22 cellular contexts compared by ENCODE assay signal in genomic region chr1:6635910-6636760, GRCh38. TPM values are rescaled to one million over a fixed set of nuclear protein-coding genes. Genes with fewer than 3 reads are reported as not detected.
DNase-seq lines count a peak whose midpoint lies in the region; TF ChIP-seq lines count a peak whose summit lies in the region.
"Had no signal": no experiment of that assay in that cellular context is flagged by ENCODE, and none has a peak within 500 bp of the region (broad histone marks: within the 10 kb centered on the region; RNA-seq: fewer than 3 reads in every experiment).

No MANE protein-coding gene starts in this region.

- H3K27ac Mint-ChIP-seq in HFFc6 = peak overlapping the region; percentile 63
- peak overlapping the region; percentile 48 for H3K27ac Mint-ChIP-seq in nephron progenitor cell
- H3K27ac Mint-ChIP-seq: activated naive CD8-positive, alpha-beta T cell treated with anti-CD3 and anti-CD28 coated beads for 36 hours; dendritic cell treated with granulocyte-macrophage colony-stimulating factor and Interleukin-4, amounts not matched to agents 40 ng/mL and 50 ng/mL, for 4 days; WTC11 had no signal

- H3K27ac ChIP-seq in coronary artery = peak overlapping the region; percentile 77 to 80
- H3K27ac ChIP-seq in neuronal stem cell (replicated peaks; ENCODE audit: low read length) = no peak overlapping the region
- H3K27ac ChIP-seq in hepatocyte = no peak overlapping the region
- H3K27ac ChIP-seq in SK-N-SH (ENCODE audit: low read depth in 2 of 2, low read length in 1 of 2) = no peak overlapping the region

- DNase-seq in AG08395 (ENCODE audit: low spot score) = peak; percentile 10
- no peak for DNase-seq in HFFc6
- DNase-seq in coronary artery (ENCODE audit: low spot score) = no peak
- DNase-seq in nephron progenitor cell = no peak
- DNase-seq in neuronal stem cell (ENCODE audit: low spot score) = no peak
- DNase-seq in hepatocyte (ENCODE audit: low spot score) = no peak
- DNase-seq in NCI-H446 treated with DMSO at 0.1 percent for 48 hours (lab: John Stamatoyannopoulos, UW) = no peak
- DNase-seq in SK-N-SH = no peak
- DNase-seq: activated CD8-positive, alpha-beta T cell treated with anti-CD3 and anti-CD28 coated beads, Interleukin-2, amount 10 ng/mL, durations not matched to agents 7 days and 5 days; activated naive CD8-positive, alpha-beta T cell treated with anti-CD3 and anti-CD28 coated beads for 36 hours; activated T-cell treated with anti-CD3 and anti-CD28 coated beads, Interleukin-2, amount 50 U/mL, for 48 hours; Kasumi-1; left cardiac atrium; NCI-H1105 treated with DMSO at 0.1 percent for 48 hours; NCI-H2171; NCI-H82; stimulated activated CD4-positive, alpha-beta T cell treated with anti-CD3 and anti-CD28 coated beads, Interleukin-4, amount 100 ng/mL, for 24 hours had no signal

- H4K91ac ChIP-seq in neuronal stem cell (ENCODE audit: low read depth, low read length, poor library complexity) = no peak overlapping the region

- peaks cover 6% of the 10 kb centered on the region; the same call in 1 of the 2 replicates for H3K36me3 Mint-ChIP-seq in HFFc6 (ENCODE audit: low read depth)
- H3K36me3 Mint-ChIP-seq in nephron progenitor cell (ENCODE audit: low read depth) = peaks cover 46% of the 10 kb centered on the region

- H3K9me3 Mint-ChIP-seq in HFFc6 (no peaks in the 10 kb centered on the region), nephron progenitor cell (no peaks in the 10 kb centered on the region)
- H3K9me3 Mint-ChIP-seq: activated naive CD8-positive, alpha-beta T cell treated with anti-CD3 and anti-CD28 coated beads for 36 hours; dendritic cell treated with granulocyte-macrophage colony-stimulating factor and Interleukin-4, amounts not matched to agents 40 ng/mL and 50 ng/mL, for 4 days; WTC11 had no signal

- TF ChIP-seq CTCF in HFFc6 (IDR thresholded peaks at IDR 0.05) (no peak; the same call in 1 of the 2 replicates), coronary artery (IDR thresholded peaks at IDR 0.05) (no peak), nephron progenitor cell (IDR thresholded peaks at IDR 0.05) (no peak), hepatocyte (IDR thresholded peaks at IDR 0.05; ENCODE audit: poor library complexity) (no peak), SK-N-SH (IDR thresholded peaks at IDR 0.05) (no peak)

- H3K9me3 ChIP-seq in neuronal stem cell (replicated peaks in 1 of 2; ENCODE audit: control insufficient read depth in 2 of 2, insufficient read depth in 1 of 2, low read depth in 1 of 2, low read length in 2 of 2) = peaks cover 0 to 2% of the 10 kb centered on the region in 2 donors
- H3K9me3 ChIP-seq in hepatocyte (ENCODE audit: low read depth) = no peaks in the 10 kb centered on the region
- H3K9me3 ChIP-seq in SK-N-SH = no peaks in the 10 kb centered on the region
- H3K9me3 ChIP-seq: body of pancreas, gastroesophageal sphincter had no signal

- H3K23ac ChIP-seq in neuronal stem cell (ENCODE audit: low read depth, low read length, poor library complexity) = no peak overlapping the region

- H3K4me3 ChIP-seq in coronary artery (no peak overlapping the region), neuronal stem cell (ENCODE audit: low read length in 2 of 2) (no peak overlapping the region), hepatocyte (no peak overlapping the region), SK-N-SH (ENCODE audit: low read depth in 2 of 2, low read length in 1 of 2) (no peak overlapping the region)
- H3K4me3 ChIP-seq: body of pancreas, gastroesophageal sphincter, smooth muscle cell had no signal

- no peak overlapping the region for H2AK5ac ChIP-seq in neuronal stem cell (ENCODE audit: low read depth, low read length)

- H3K4me3 Mint-ChIP-seq in HFFc6 = no peak overlapping the region
- H3K4me3 Mint-ChIP-seq in nephron progenitor cell = no peak overlapping the region
- H3K4me3 Mint-ChIP-seq: activated CD8-positive, alpha-beta T cell treated with anti-CD3 and anti-CD28 coated beads, Interleukin-2, amount 10 ng/mL, durations not matched to agents 7 days and 5 days; activated naive CD8-positive, alpha-beta T cell treated with anti-CD3 and anti-CD28 coated beads for 36 hours; dendritic cell treated with granulocyte-macrophage colony-stimulating factor and Interleukin-4, amounts not matched to agents 40 ng/mL and 50 ng/mL, for 4 days; WTC11 had no signal

- peaks cover 5% of the 10 kb centered on the region for H3F3A ChIP-seq in SK-N-SH (replicated peaks; ENCODE audit: insufficient read depth)

- no peak overlapping the region for H2BK15ac ChIP-seq in neuronal stem cell (ENCODE audit: low read length)

- H3K36me3 ChIP-seq in neuronal stem cell (replicated peaks in 1 of 2; ENCODE audit: control insufficient read depth in 2 of 2, insufficient read depth in 2 of 2, low read length in 2 of 2) (peaks cover 59 to 94% of the 10 kb centered on the region in 2 donors), hepatocyte (replicated peaks; ENCODE audit: insufficient read depth, low read depth) (no peaks in the 10 kb centered on the region), SK-N-SH (replicated peaks in 1 of 2; ENCODE audit: control insufficient read depth in 1 of 2, insufficient read depth in 2 of 2, low read length in 1 of 2) (peaks cover 6 to 70% of the 10 kb centered on the region in 2 experiments)

- H3K9me2 ChIP-seq in hepatocyte (replicated peaks; ENCODE audit: insufficient read depth) (no peaks in the 10 kb centered on the region), SK-N-SH (no peaks in the 10 kb centered on the region)

- no peak overlapping the region for H2BK12ac ChIP-seq in neuronal stem cell (ENCODE audit: low read length)

- H3K79me2 ChIP-seq in hepatocyte (no peaks in the 10 kb centered on the region), SK-N-SH (ENCODE audit: insufficient read depth) (no peaks in the 10 kb centered on the region)

- H3K4me1 ChIP-seq in neuronal stem cell (ENCODE audit: control insufficient read depth in 2 of 2, insufficient read depth in 1 of 2, low read depth in 1 of 2, low read length in 2 of 2) (no peaks in the 10 kb centered on the region), hepatocyte (ENCODE audit: insufficient read depth) (no peaks in the 10 kb centered on the region), SK-N-SH (ENCODE audit: control insufficient read depth in 1 of 2, insufficient read depth in 2 of 2, low read depth in 1 of 2, low read length in 1 of 2) (no peaks in the 10 kb centered on the region)

- H3K14ac ChIP-seq in neuronal stem cell (ENCODE audit: low read length) = no peak overlapping the region

- no peak overlapping the region for H2BK5ac ChIP-seq in neuronal stem cell (ENCODE audit: low read length)

- H2BK120ac ChIP-seq in neuronal stem cell (ENCODE audit: low read depth, low read length) = no peak overlapping the region

- peaks cover 16% of the 10 kb centered on the region for H3K4me1 Mint-ChIP-seq in HFFc6 (ENCODE audit: low read depth)
- H3K4me1 Mint-ChIP-seq in nephron progenitor cell = no peaks in the 10 kb centered on the region
- H3K4me1 Mint-ChIP-seq: activated naive CD8-positive, alpha-beta T cell treated with anti-CD3 and anti-CD28 coated beads for 36 hours; WTC11 had no signal

- TF ChIP-seq RAD21 in SK-N-SH (IDR thresholded peaks at IDR 0.05; ENCODE audit: low read length) = no peak

- no peak overlapping the region for H3K4ac ChIP-seq in neuronal stem cell (ENCODE audit: low read length)

- POLR2A ChIA-PET in SK-N-SH (lab: Yijun Ruan, JAX) = no interaction called here

- H3K27me3 Mint-ChIP-seq in HFFc6 (ENCODE audit: insufficient read depth) = no peaks in the 10 kb centered on the region; the same call in none of the 2 replicates
- peaks cover 2% of the 10 kb centered on the region for H3K27me3 Mint-ChIP-seq in nephron progenitor cell (ENCODE audit: low read depth, poor library complexity)
- H3K27me3 Mint-ChIP-seq: activated naive CD8-positive, alpha-beta T cell treated with anti-CD3 and anti-CD28 coated beads for 36 hours; dendritic cell treated with granulocyte-macrophage colony-stimulating factor and Interleukin-4, amounts not matched to agents 40 ng/mL and 50 ng/mL, for 4 days had no signal

- CTCF ChIA-PET in SK-N-SH (lab: Yijun Ruan, JAX) = interaction anchor here (0.6 to 1.6 kb wide), 8 partner anchors 8 to 258 kb away, joined by 3 to 12 read pairs (median 3); no protein-coding TSS in a partner anchor

- H3K9ac ChIP-seq in neuronal stem cell (ENCODE audit: low read depth, low read length, poor library complexity) (no peak overlapping the region), SK-N-SH (no peak overlapping the region)

- H3K18ac ChIP-seq in neuronal stem cell (ENCODE audit: low read length) = no peak overlapping the region

- TF ChIP-seq EP300 in SK-N-SH (IDR thresholded peaks at IDR 0.05; ENCODE audit: borderline replicate concordance in 1 of 2, low read depth in 1 of 2, low read length in 1 of 2) = no peak

- no peak overlapping the region for H4K8ac ChIP-seq in neuronal stem cell (ENCODE audit: low read depth, low read length)

- H3K27me3 ChIP-seq in neuronal stem cell (ENCODE audit: control insufficient read depth in 3 of 3, insufficient read depth in 3 of 3, low read depth in 1 of 3, low read length in 3 of 3) (no peaks in the 10 kb centered on the region), hepatocyte (no peaks in the 10 kb centered on the region), SK-N-SH (ENCODE audit: insufficient read depth) (no peaks in the 10 kb centered on the region)
- H3K27me3 ChIP-seq: body of pancreas, gastroesophageal sphincter had no signal

- H3K4me2 ChIP-seq in neuronal stem cell (ENCODE audit: insufficient read depth, low read length, poor library complexity, severe bottlenecking) (no peak overlapping the region), hepatocyte (no peak overlapping the region), SK-N-SH (no peak overlapping the region)
- H3K4me2 ChIP-seq: smooth muscle cell had no signal

- H4K20me1 ChIP-seq in hepatocyte (ENCODE audit: insufficient read depth, poor library complexity, severe bottlenecking) (no peaks in the 10 kb centered on the region), SK-N-SH (ENCODE audit: insufficient read depth) (no peaks in the 10 kb centered on the region)

- WGBS in neuronal stem cell (ENCODE audit: extremely low coverage in 2 of 2, insufficient read length in 2 of 2, insufficient replicate concordance in 1 of 2), 2 donors = no CpG with 5 or more reads among the region's 16 CpGs
- 89% methylated on average over 16 of the region's 16 CpGs for WGBS in hepatocyte (ENCODE audit: low lambda C conversion rate, missing lambda C conversion rate)
- WGBS in SK-N-SH (ENCODE audit: low lambda C conversion rate) = 74% methylated on average over 6 of the region's 16 CpGs

- H3K79me1 ChIP-seq in neuronal stem cell (ENCODE audit: low read depth, low read length) = peaks cover 6% of the 10 kb centered on the region

- H2AFZ ChIP-seq in neuronal stem cell (ENCODE audit: low read length) (no peak overlapping the region), hepatocyte (no peak overlapping the region), SK-N-SH (ENCODE audit: low read depth) (no peak overlapping the region)

RNA-seq across cellular contexts. Expression of gene THAP3, which starts 11.5 kb away (rescaled TPM):
- total RNA-seq in HFFc6 (2021; fragmentation: NEBNext Ultra II Directional; extraction: Animal tissue kit (Norgen Biotek cat#: 25700)) = 10 to 100 TPM; 12.9 to 18.2 (median 16.2) TPM
- polyA plus RNA-seq in neuronal stem cell (2013, experiment 1 of 2) = 25.4 TPM
- 26.7 TPM for polyA plus RNA-seq in neuronal stem cell (2013, experiment 2 of 2)
- total RNA-seq in hepatocyte = 13.0 and 13.2 TPM in 2 replicates
- polyA plus RNA-seq in hepatocyte (18.9 and 26.5 TPM in 2 replicates), SK-N-SH (2012; rRNA removed) (10.0 and 11.1 TPM in 2 replicates)
- polyA plus RNA-seq in SK-N-SH (2012; cell fraction: cytosol; rRNA removed) = 5.4 and 7.7 TPM in 2 replicates
- 25.0 and 36.2 TPM in 2 replicates for polyA plus RNA-seq in SK-N-SH (2012; cell fraction: nucleus; rRNA removed)

RNA-seq across cellular contexts. Expression of gene PHF13, which starts 22.6 kb away (rescaled TPM):
- 10 to 100 TPM; 18.0 to 19.9 (median 19.0) TPM for total RNA-seq in HFFc6 (2021; fragmentation: NEBNext Ultra II Directional; extraction: Animal tissue kit (Norgen Biotek cat#: 25700))
- polyA plus RNA-seq in neuronal stem cell (2013, experiment 1 of 2) = 25.0 TPM
- polyA plus RNA-seq in neuronal stem cell (2013, experiment 2 of 2) = 25.4 TPM
- 10.0 and 11.4 TPM in 2 replicates for total RNA-seq in hepatocyte
- polyA plus RNA-seq in hepatocyte (9.6 and 12.5 TPM in 2 replicates), SK-N-SH (2012; rRNA removed) (6.5 and 8.5 TPM in 2 replicates)
- polyA plus RNA-seq in SK-N-SH (2012; cell fraction: cytosol; rRNA removed) = 6.9 and 8.9 TPM in 2 replicates
- polyA plus RNA-seq in SK-N-SH (2012; cell fraction: nucleus; rRNA removed) = 16.4 and 22.0 TPM in 2 replicates

RNA-seq across cellular contexts. Expression of gene KLHL21, which starts 33.5 kb away (rescaled TPM):
- 10 to 100 TPM; 21.1 to 31.5 (median 22.6) TPM for total RNA-seq in HFFc6 (2021; fragmentation: NEBNext Ultra II Directional; extraction: Animal tissue kit (Norgen Biotek cat#: 25700))
- 4.7 TPM for polyA plus RNA-seq in neuronal stem cell (2013, experiment 1 of 2)
- 4.8 TPM for polyA plus RNA-seq in neuronal stem cell (2013, experiment 2 of 2)
- 17.7 and 20.6 TPM in 2 replicates for total RNA-seq in hepatocyte
- polyA plus RNA-seq in hepatocyte (16.7 and 20.0 TPM in 2 replicates), SK-N-SH (2012; rRNA removed) (9.0 and 12.5 TPM in 2 replicates)
- 4.5 and 7.5 TPM in 2 replicates for polyA plus RNA-seq in SK-N-SH (2012; cell fraction: cytosol; rRNA removed)
- polyA plus RNA-seq in SK-N-SH (2012; cell fraction: nucleus; rRNA removed) = 29.6 and 32.4 TPM in 2 replicates

RNA-seq across cellular contexts. Expression of gene ZBTB48, which starts 56.3 kb away (rescaled TPM):
- 10 to 100 TPM; 10.0 to 15.1 (median 11.3) TPM for total RNA-seq in HFFc6 (2021; fragmentation: NEBNext Ultra II Directional; extraction: Animal tissue kit (Norgen Biotek cat#: 25700))
- 18.4 TPM for polyA plus RNA-seq in neuronal stem cell (2013, experiment 1 of 2)
- polyA plus RNA-seq in neuronal stem cell (2013, experiment 2 of 2) = 16.7 TPM
- total RNA-seq in hepatocyte = 22.9 and 24.3 TPM in 2 replicates
- polyA plus RNA-seq in hepatocyte (24.8 and 25.3 TPM in 2 replicates), SK-N-SH (2012; rRNA removed) (28.8 and 31.2 TPM in 2 replicates)
- polyA plus RNA-seq in SK-N-SH (2012; cell fraction: cytosol; rRNA removed) = 8.1 and 14.1 TPM in 2 replicates
- 123 and 203 TPM in 2 replicates for polyA plus RNA-seq in SK-N-SH (2012; cell fraction: nucleus; rRNA removed)

Comparison
In these comparisons a context has a peak if more than half of its experiments do, and no peak if none do; other contexts are left out.
1. H3K27ac ChIP-seq: peak in coronary artery (2 of 2); none in neuronal stem cell (single experiment), hepatocyte (single experiment) and SK-N-SH (0 of 2).